Comparison of ENCODE assay signal across 1 cellular context in genomic region chr13:99626461-99627082, GRCh38.
TF ChIP-seq lines count a peak whose summit lies in the region.

No MANE protein-coding gene starts in this region.

TF ChIP-seq in H1, 55 proteins besides CTCF, POLR2A, EP300 and RAD21:
- TF ChIP-seq HDAC2 (IDR thresholded peaks at IDR 0.05; ENCODE audit: borderline replicate concordance in 1 of 2, low read depth in 2 of 2, low read length in 2 of 2) (no peak), RXRA (IDR thresholded peaks at IDR 0.05; ENCODE audit: insufficient read depth, low read depth, low read length) (no peak), TEAD4 (IDR thresholded peaks at IDR 0.05; ENCODE audit: low read depth, low read length) (no peak), JUN (IDR thresholded peaks at IDR 0.05; ENCODE audit: low read depth, low read length) (no peak), NANOG (IDR thresholded peaks at IDR 0.05; ENCODE audit: insufficient read depth, low read depth, low read length, poor library complexity, severe bottlenecking) (no peak), RNF2 (IDR thresholded peaks at IDR 0.05; ENCODE audit: borderline replicate concordance, low read depth, low read length, missing control alignments, poor library complexity, severe bottlenecking) (no peak), ASH2L (IDR thresholded peaks at IDR 0.05; ENCODE audit: low read length) (no peak), CREB1 (IDR thresholded peaks at IDR 0.05) (no peak), POU5F1 (IDR thresholded peaks at IDR 0.05; ENCODE audit: low read depth, low read length) (no peak), SUZ12 (IDR thresholded peaks at IDR 0.05; ENCODE audit: low read length) (no peak), SP2 (IDR thresholded peaks at IDR 0.05; ENCODE audit: low read length) (no peak), FOSL1 (IDR thresholded peaks at IDR 0.05; ENCODE audit: insufficient read depth, low read depth, low read length) (no peak), GABPA (IDR thresholded peaks at IDR 0.05; ENCODE audit: borderline replicate concordance, insufficient read depth, low read length) (no peak), YY1 (IDR thresholded peaks at IDR 0.05; ENCODE audit: low read depth, low read length) (no peak), KDM5A (IDR thresholded peaks at IDR 0.05; ENCODE audit: low read length) (no peak)
- TF ChIP-seq, protein P1, sequence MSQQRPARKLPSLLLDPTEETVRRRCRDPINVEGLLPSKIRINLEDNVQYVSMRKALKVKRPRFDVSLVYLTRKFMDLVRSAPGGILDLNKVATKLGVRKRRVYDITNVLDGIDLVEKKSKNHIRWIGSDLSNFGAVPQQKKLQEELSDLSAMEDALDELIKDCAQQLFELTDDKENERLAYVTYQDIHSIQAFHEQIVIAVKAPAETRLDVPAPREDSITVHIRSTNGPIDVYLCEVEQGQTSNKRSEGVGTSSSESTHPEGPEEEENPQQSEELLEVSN (IDR thresholded peaks at IDR 0.05) = no peak
- TF ChIP-seq, protein P2, sequence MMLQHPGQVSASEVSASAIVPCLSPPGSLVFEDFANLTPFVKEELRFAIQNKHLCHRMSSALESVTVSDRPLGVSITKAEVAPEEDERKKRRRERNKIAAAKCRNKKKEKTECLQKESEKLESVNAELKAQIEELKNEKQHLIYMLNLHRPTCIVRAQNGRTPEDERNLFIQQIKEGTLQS (IDR thresholded peaks at IDR 0.05; ENCODE audit: insufficient read depth, low read depth, low read length) = no peak
